17 cellular contexts compared by ENCODE assay signal in the genomic region with DNA sequence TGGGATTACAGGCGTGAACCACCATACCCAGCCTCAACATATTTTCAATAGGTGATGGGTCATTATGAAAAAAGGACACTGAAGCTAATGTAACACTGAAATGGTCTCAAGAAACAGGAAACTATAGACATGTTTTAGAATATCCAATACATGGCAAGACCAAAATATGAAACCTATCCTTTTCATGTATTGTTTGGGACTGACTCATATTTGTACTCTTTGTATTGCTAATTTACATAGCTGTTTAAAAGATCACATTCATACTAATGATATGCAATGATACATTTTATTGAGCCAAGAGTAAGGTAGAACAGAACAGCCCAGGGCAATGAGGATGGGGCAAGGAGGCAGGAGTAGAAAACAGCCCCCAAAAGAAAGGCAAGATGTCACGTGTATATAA. TPM values are rescaled to one million over a fixed set of nuclear protein-coding genes. Genes with fewer than 3 reads are reported as not detected.
A peak's percentile ranks its signal among the peaks of the same experiment; 100 is the strongest.
DNase-seq lines count a peak whose midpoint lies in the region; ATAC-seq and TF ChIP-seq lines count a peak whose summit lies in the region.
"Had no signal": no experiment of that assay in that cellular context is flagged by ENCODE, and none has a peak within 500 bp of the region (broad histone marks: within the 10 kb centered on the region; RNA-seq: fewer than 3 reads in every experiment).

No MANE protein-coding gene starts in this region.

- H3K27ac Mint-ChIP-seq in activated CD8-positive, alpha-beta T cell treated with anti-CD3 and anti-CD28 coated beads, Interleukin-2, amount 10 ng/mL, durations not matched to agents 7 days and 5 days: peak overlapping the region; percentile 84
- peak overlapping the region in 8 of 9 donors; percentile 1 to 83 (median 38) for H3K27ac Mint-ChIP-seq in naive thymus-derived CD4-positive, alpha-beta T cell
- H3K27ac Mint-ChIP-seq: dendritic cell treated with granulocyte-macrophage colony-stimulating factor and Interleukin-4, amounts not matched to agents 40 ng/mL and 50 ng/mL, for 4 days had no signal

- no peak overlapping the region for H3K56ac ChIP-seq in mesendoderm (ENCODE audit: low read length)

- no peak overlapping the region for H2BK5ac ChIP-seq in mesendoderm (ENCODE audit: low read length)

- no peak for TF ChIP-seq CTCF in GM12865 (IDR thresholded peaks at IDR 0.05; ENCODE audit: insufficient read depth, low read depth, low read length, missing control alignments)

- H3K4me3 ChIP-seq in GM12865 (ENCODE audit: low read depth, low read length): no peak overlapping the region
- no peak overlapping the region for H3K4me3 ChIP-seq in naive thymus-derived CD4-positive, alpha-beta T cell (ENCODE audit: low read length)
- no peak overlapping the region for H3K4me3 ChIP-seq in mesendoderm (ENCODE audit: low read length)
- H3K4me3 ChIP-seq: K562, left ventricle myocardium inferior, SK-N-MC, thoracic aorta had no signal

- peaks cover 14% of the 10 kb centered on the region for H3K9me3 Mint-ChIP-seq in activated CD8-positive, alpha-beta T cell treated with anti-CD3 and anti-CD28 coated beads, Interleukin-2, amount 10 ng/mL, durations not matched to agents 7 days and 5 days (ENCODE audit: insufficient read depth)
- H3K9me3 Mint-ChIP-seq in naive thymus-derived CD4-positive, alpha-beta T cell: peaks cover 0 to 57% (median 27%) of the 10 kb centered on the region in 11 donors

- intact Hi-C loops in naive thymus-derived CD4-positive, alpha-beta T cell (cut with micrococcal nuclease): loop anchor here in 1 of 2 donors (5.0 kb wide), 2 partner anchors 35 kb away; a partner anchor contains a TSS

- H4K8ac ChIP-seq in mesendoderm (ENCODE audit: low read depth, low read length): no peak overlapping the region

- no peak overlapping the region for H3K23ac ChIP-seq in mesendoderm (ENCODE audit: low read length)

- H3K36me3 Mint-ChIP-seq in activated CD8-positive, alpha-beta T cell treated with anti-CD3 and anti-CD28 coated beads, Interleukin-2, amount 10 ng/mL, durations not matched to agents 7 days and 5 days (ENCODE audit: low read depth): peaks cover 77% of the 10 kb centered on the region
- H3K36me3 Mint-ChIP-seq in naive thymus-derived CD4-positive, alpha-beta T cell: peaks cover 18 to 79% (median 67%) of the 10 kb centered on the region in 5 donors

- no peak overlapping the region for H3K4me2 ChIP-seq in mesendoderm (ENCODE audit: low read length)

- no peaks in the 10 kb centered on the region for H3K27me3 ChIP-seq in naive thymus-derived CD4-positive, alpha-beta T cell (ENCODE audit: control insufficient read depth in 2 of 2, insufficient read depth in 2 of 2, low read length in 2 of 2)
- no peaks in the 10 kb centered on the region for H3K27me3 ChIP-seq in mesendoderm (ENCODE audit: insufficient read depth, low read length, poor library complexity)

- H4K5ac ChIP-seq in mesendoderm (ENCODE audit: low read length): no peak overlapping the region

- ATAC-seq in GM19395 (IDR thresholded peaks at IDR 0.05; ENCODE audit: unreplicated experiment) (peak; percentile 62), HG03439 (IDR thresholded peaks at IDR 0.05; ENCODE audit: unreplicated experiment) (no peak), GM19455 (IDR thresholded peaks at IDR 0.05; ENCODE audit: unreplicated experiment) (no peak)
- ATAC-seq in activated CD8-positive, alpha-beta T cell treated with anti-CD3 and anti-CD28 coated beads, Interleukin-2, amount 10 ng/mL, durations not matched to agents 7 days and 5 days: no peak
- ATAC-seq in naive thymus-derived CD4-positive, alpha-beta T cell: no peak
- ATAC-seq: K562 had no signal

- peaks cover 3% of the 10 kb centered on the region for H3K79me1 ChIP-seq in mesendoderm (ENCODE audit: low read length)

- WGBS in mesendoderm (ENCODE audit: extremely low coverage, insufficient coverage, low lambda C conversion rate): no CpG with 5 or more reads among the region's 2 CpGs

- no peaks in the 10 kb centered on the region for H3K27me3 Mint-ChIP-seq in activated CD8-positive, alpha-beta T cell treated with anti-CD3 and anti-CD28 coated beads, Interleukin-2, amount 10 ng/mL, durations not matched to agents 7 days and 5 days (ENCODE audit: low read depth)
- no peaks in the 10 kb centered on the region for H3K27me3 Mint-ChIP-seq in naive thymus-derived CD4-positive, alpha-beta T cell
- H3K27me3 Mint-ChIP-seq: dendritic cell treated with granulocyte-macrophage colony-stimulating factor and Interleukin-4, amounts not matched to agents 40 ng/mL and 50 ng/mL, for 4 days had no signal

- no peak overlapping the region for H3K27ac ChIP-seq in naive thymus-derived CD4-positive, alpha-beta T cell (ENCODE audit: low read depth, low read length)
- H3K27ac ChIP-seq in mesendoderm (ENCODE audit: low read depth, low read length): no peak overlapping the region
- H3K27ac ChIP-seq: left ventricle myocardium inferior, SK-N-MC, thoracic aorta had no signal

- H3K36me3 ChIP-seq in naive thymus-derived CD4-positive, alpha-beta T cell (ENCODE audit: control insufficient read depth in 2 of 3, insufficient read depth in 3 of 3, low read length in 3 of 3): peaks cover 10 to 86% (median 22%) of the 10 kb centered on the region in 3 experiments
- peaks cover 5% of the 10 kb centered on the region for H3K36me3 ChIP-seq in mesendoderm (ENCODE audit: control insufficient read depth, insufficient read depth, low read length)

- no peak overlapping the region for H3K9ac ChIP-seq in mesendoderm (ENCODE audit: low read length)

- CTCF ChIA-PET in activated CD8-positive, alpha-beta T cell treated with anti-CD3 and anti-CD28 coated beads, Interleukin-2, amount 10 ng/mL, durations not matched to agents 7 days and 5 days (lab: Charles Lee): interaction anchor here (0.7 to 1.5 kb wide), 3 partner anchors 11 to 69 kb away, joined by 3 to 5 read pairs (median 4); a partner anchor contains a TSS
- CTCF ChIA-PET in naive thymus-derived CD4-positive, alpha-beta T cell (lab: Charles Lee): interaction anchor here (0.5 kb wide), 1 partner anchor 339 kb away, joined by 3 read pairs; no protein-coding TSS in a partner anchor

- H2AK5ac ChIP-seq in mesendoderm (ENCODE audit: low read length): no peak overlapping the region

- H3K4me3 Mint-ChIP-seq in activated CD8-positive, alpha-beta T cell treated with anti-CD3 and anti-CD28 coated beads, Interleukin-2, amount 10 ng/mL, durations not matched to agents 7 days and 5 days: no peak overlapping the region
- H3K4me3 Mint-ChIP-seq in naive thymus-derived CD4-positive, alpha-beta T cell: peak overlapping the region in 3 of 10 donors; percentile 23 to 58 (median 42)
- H3K4me3 Mint-ChIP-seq: dendritic cell treated with granulocyte-macrophage colony-stimulating factor and Interleukin-4, amounts not matched to agents 40 ng/mL and 50 ng/mL, for 4 days had no signal

- POLR2A ChIA-PET in activated CD8-positive, alpha-beta T cell treated with anti-CD3 and anti-CD28 coated beads, Interleukin-2, amount 10 ng/mL, durations not matched to agents 7 days and 5 days (lab: Charles Lee): interaction anchor here (1.8 to 3.5 kb wide), 2 partner anchors 11 to 32 kb away, joined by 4 to 15 read pairs; a partner anchor contains a TSS
- POLR2A ChIA-PET in naive thymus-derived CD4-positive, alpha-beta T cell (lab: Charles Lee): interaction anchor here (0.5 to 3.5 kb wide), 6 partner anchors 8 to 264 kb away, joined by 3 to 13 read pairs (median 5); no protein-coding TSS in a partner anchor

- no peak overlapping the region for H2BK120ac ChIP-seq in mesendoderm (ENCODE audit: low read depth, low read length)

- H3K79me2 ChIP-seq in mesendoderm (ENCODE audit: control insufficient read depth, insufficient read depth, low read length): peaks cover 2% of the 10 kb centered on the region

- H3K4me1 ChIP-seq in naive thymus-derived CD4-positive, alpha-beta T cell (ENCODE audit: control insufficient read depth in 2 of 2, insufficient read depth in 2 of 2, low read length in 2 of 2): no peaks in the 10 kb centered on the region
- H3K4me1 ChIP-seq in mesendoderm (ENCODE audit: control insufficient read depth, low read depth, low read length): no peaks in the 10 kb centered on the region

- no peak overlapping the region for H2BK15ac ChIP-seq in mesendoderm (replicated peaks; ENCODE audit: low read depth)

- peaks cover 0 to 31% (median 3%) of the 10 kb centered on the region in 3 experiments for H3K9me3 ChIP-seq in naive thymus-derived CD4-positive, alpha-beta T cell (ENCODE audit: control insufficient read depth in 2 of 3, low read length in 3 of 3)
- H3K9me3 ChIP-seq: left ventricle myocardium inferior, thoracic aorta had no signal

- peaks cover 33% of the 10 kb centered on the region for H3K4me1 Mint-ChIP-seq in activated CD8-positive, alpha-beta T cell treated with anti-CD3 and anti-CD28 coated beads, Interleukin-2, amount 10 ng/mL, durations not matched to agents 7 days and 5 days (ENCODE audit: low read depth)
- peaks cover 1 to 42% (median 18%) of the 10 kb centered on the region in 7 donors for H3K4me1 Mint-ChIP-seq in naive thymus-derived CD4-positive, alpha-beta T cell

- H3K4ac ChIP-seq in mesendoderm (ENCODE audit: low read depth, low read length): no peak overlapping the region

- H3K18ac ChIP-seq in mesendoderm (ENCODE audit: low read length): no peak overlapping the region

- DNase-seq in GM12865 (ENCODE audit: low read depth) (peak; percentile 40), mesendoderm (no peak)
- DNase-seq in activated CD8-positive, alpha-beta T cell treated with anti-CD3 and anti-CD28 coated beads, Interleukin-2, amount 10 ng/mL, durations not matched to agents 7 days and 5 days: no peak
- no peak for DNase-seq in naive thymus-derived CD4-positive, alpha-beta T cell
- DNase-seq: C1 segment of cervical spinal cord, GOT3, left ventricle myocardium inferior, NCI-H1417, NCI-H446, retina had no signal

RNA-seq across cellular contexts. Expression of a gene that starts 32.6 kb away (rescaled TPM):
- total RNA-seq in activated CD8-positive, alpha-beta T cell treated with anti-CD3 and anti-CD28 coated beads, Interleukin-2, amount 10 ng/mL, durations not matched to agents 7 days and 5 days: 100 to 1,000 TPM; 112 to 126 TPM
- 100 to 1,000 TPM; 141 to 490 (median 161) TPM for total RNA-seq in naive thymus-derived CD4-positive, alpha-beta T cell
- 100 to 1,000 TPM; 168 to 239 TPM for polyA plus RNA-seq in naive thymus-derived CD4-positive, alpha-beta T cell
- polyA plus RNA-seq in mesendoderm (2013, experiment 1 of 2): 90.8 TPM
- 95.0 TPM for polyA plus RNA-seq in mesendoderm (2013, experiment 2 of 2)
